Comparison of ENCODE assay signal across 1 cellular context in genomic region chr15:60396964-60397771, GRCh38.
TF ChIP-seq lines count a peak whose summit lies in the region.

No MANE protein-coding gene starts in this region.

TF ChIP-seq in GM12878, 131 proteins besides CTCF, POLR2A, EP300 and RAD21 (continued from another document):
- TF ChIP-seq ZBTB4 (CRISPR knock-in tag; IDR thresholded peaks at IDR 0.05) (no peak), SUZ12 (IDR thresholded peaks at IDR 0.05; ENCODE audit: unreplicated experiment) (no peak), SMAD1 (IDR thresholded peaks at IDR 0.05; ENCODE audit: low read depth, partially characterized antibody) (no peak), HDAC2 (IDR thresholded peaks at IDR 0.05) (no peak), SMAD5 (IDR thresholded peaks at IDR 0.05; ENCODE audit: low read depth) (no peak), FOXK2 (IDR thresholded peaks at IDR 0.05) (peak; percentile 70), BRCA1 (IDR thresholded peaks at IDR 0.05; ENCODE audit: low read depth, low read length) (no peak), ASH2L (IDR thresholded peaks at IDR 0.05; ENCODE audit: borderline replicate concordance, low read depth) (no peak), TARDBP (IDR thresholded peaks at IDR 0.05; ENCODE audit: borderline replicate concordance) (no peak), ZNF207 (IDR thresholded peaks at IDR 0.05; ENCODE audit: borderline replicate concordance) (0 out of 2 replicates have a peak, but pooled peaks have one; percentile 20), ATF7 (IDR thresholded peaks at IDR 0.05; ENCODE audit: low read depth) (peak; percentile 84), FOXM1 (IDR thresholded peaks at IDR 0.05; ENCODE audit: low read depth, low read length) (no peak), E4F1 (IDR thresholded peaks at IDR 0.05; ENCODE audit: borderline replicate concordance, partially characterized antibody) (no peak), SREBF2 (IDR thresholded peaks at IDR 0.05; ENCODE audit: low read length) (no peak), RELA (IDR thresholded peaks at IDR 0.05; ENCODE audit: borderline replicate concordance, partially characterized antibody) (no peak), STAT3 (IDR thresholded peaks at IDR 0.05; ENCODE audit: low read depth, low read length) (no peak), PML (IDR thresholded peaks at IDR 0.05; ENCODE audit: low read length) (peak; percentile 22; the same call in 1 of the 2 replicates), NBN (IDR thresholded peaks at IDR 0.05) (no peak), TCF12 (IDR thresholded peaks at IDR 0.05; ENCODE audit: low read depth, low read length) (peak; percentile 79; the same call in 1 of the 2 replicates), SMARCA5 (IDR thresholded peaks at IDR 0.05) (no peak), JUND (IDR thresholded peaks at IDR 0.05; ENCODE audit: low read depth, low read length) (no peak; the same call in 1 of the 2 replicates)
